Comparison of ENCODE assay signal across 33 cellular contexts in the genomic region with DNA sequence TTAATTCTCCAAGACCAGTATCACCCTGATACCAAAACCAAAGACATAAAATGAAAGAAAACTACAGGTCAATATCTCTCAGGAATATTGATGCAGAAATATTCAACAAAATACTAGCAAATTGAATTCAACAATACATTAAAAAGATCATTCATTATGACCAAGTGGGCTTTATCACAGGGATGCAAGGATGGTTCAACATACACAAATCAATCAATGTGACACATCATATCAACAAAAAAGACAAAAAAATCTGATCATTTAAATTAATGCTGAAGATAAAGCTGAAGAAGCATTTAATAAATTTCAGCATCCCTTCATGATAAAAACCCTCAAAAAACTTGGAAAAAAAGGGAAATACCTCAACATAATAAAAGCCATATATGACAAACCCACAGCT.
"Had no signal": no experiment of that assay in that cellular context is flagged by ENCODE, and none has a peak within 500 bp of the region (broad histone marks: within the 10 kb centered on the region; RNA-seq: fewer than 3 reads in every experiment).

No MANE protein-coding gene starts in this region.

- H3K9me3 ChIP-seq: adrenal gland, body of pancreas had no signal

- H3K36me3 ChIP-seq: adrenal gland, brain microvascular endothelial cell, breast epithelium had no signal

- FAIRE-seq: TTC549 had no signal

- H3K27me3 ChIP-seq: adrenal gland, body of pancreas, brain microvascular endothelial cell had no signal

- ATAC-seq: activated CD8-positive, alpha-beta T cell treated with anti-CD3 and anti-CD28 coated beads for 36 hours; activated naive CD4-positive, alpha-beta T cell treated with anti-CD3 and anti-CD28 coated beads, Interleukin-2, amount 50 U/mL, for 72 hours; activated T-cell treated with anti-CD3 and anti-CD28 coated beads, Interleukin-2, amount 50 U/mL, for 4 hours; activated T-cell treated with anti-CD3 and anti-CD28 coated beads, Interleukin-2, amount 50 U/mL, for 72 hours; activated T-helper 17 cell treated with anti-CD3 and anti-CD28 coated beads, Interleukin-2, amount 50 U/mL, for 72 hours; body of pancreas had no signal

- H3K27ac ChIP-seq: adrenal gland, body of pancreas, brain microvascular endothelial cell, breast epithelium, VCaP had no signal

- H3K4me3 ChIP-seq: adrenal gland, body of pancreas, breast epithelium had no signal

- DNase-seq: activated B cell treated with CpG ODN at 0.5 μM for 24 hours; activated CD4-positive, alpha-beta memory T cell treated with anti-CD3 and anti-CD28 coated beads for 36 hours; activated CD4-positive, alpha-beta T cell treated with anti-CD3 and anti-CD28 coated beads for 4 hours; activated CD4-positive, alpha-beta T cell treated with anti-CD3 and anti-CD28 coated beads, Interleukin-2, amount 10 ng/mL, durations not matched to agents 24 days and 14 days; activated CD4-positive, alpha-beta T cell treated with anti-CD3 and anti-CD28 coated beads, Interleukin-2, amount 50 U/mL, for 1 hour; activated CD4-positive, alpha-beta T cell treated with anti-CD3 and anti-CD28 coated beads, Interleukin-2, amount 50 U/mL, for 4 hours; activated CD4-positive, CD25-positive, alpha-beta regulatory T cell treated with anti-CD3 and anti-CD28 coated beads, Interleukin-2, amount 50 U/mL, for 72 hours; activated CD8-positive, alpha-beta memory T cell treated with anti-CD3 and anti-CD28 coated beads, Interleukin-2, amount 50 U/mL, for 4 hours; activated CD8-positive, alpha-beta T cell treated with anti-CD3 and anti-CD28 coated beads for 36 hours; activated effector memory CD4-positive, alpha-beta T cell treated with anti-CD3 and anti-CD28 coated beads, Interleukin-2, amount 50 U/mL, for 16 hours; activated gamma-delta T cell treated with Interleukin-2 at 50 U/mL for 16 hours; activated naive CD4-positive, alpha-beta T cell; activated naive CD4-positive, alpha-beta T cell treated with anti-CD3 and anti-CD28 coated beads for 36 hours; activated naive CD4-positive, alpha-beta T cell treated with anti-CD3 and anti-CD28 coated beads, Interleukin-2, amount 50 U/mL, for 16 hours; activated naive CD8-positive, alpha-beta T cell treated with anti-CD3 and anti-CD28 coated beads for 36 hours; activated T-cell treated with anti-CD3 and anti-CD28 coated beads for 4 hours; activated T-cell treated with anti-CD3 and anti-CD28 coated beads, Interleukin-2, amount 50 U/mL, for 1 hour; activated T-cell treated with anti-CD3 and anti-CD28 coated beads, Interleukin-2, amount 50 U/mL, for 4 hours; activated T-cell treated with anti-CD3 and anti-CD28 coated beads, Interleukin-2, amount 50 U/mL, for 72 hours; adrenal gland; amniotic stem cell; aorta; body of pancreas; brain microvascular endothelial cell; cerebellar nuclear complex; T-helper 1 cell; T-helper 2 cell; T-helper 9 cell had no signal

- H3K4me1 ChIP-seq: adrenal gland, body of pancreas, breast epithelium had no signal
